Comparison of ENCODE assay signal across 3 cellular contexts in the genomic region with DNA sequence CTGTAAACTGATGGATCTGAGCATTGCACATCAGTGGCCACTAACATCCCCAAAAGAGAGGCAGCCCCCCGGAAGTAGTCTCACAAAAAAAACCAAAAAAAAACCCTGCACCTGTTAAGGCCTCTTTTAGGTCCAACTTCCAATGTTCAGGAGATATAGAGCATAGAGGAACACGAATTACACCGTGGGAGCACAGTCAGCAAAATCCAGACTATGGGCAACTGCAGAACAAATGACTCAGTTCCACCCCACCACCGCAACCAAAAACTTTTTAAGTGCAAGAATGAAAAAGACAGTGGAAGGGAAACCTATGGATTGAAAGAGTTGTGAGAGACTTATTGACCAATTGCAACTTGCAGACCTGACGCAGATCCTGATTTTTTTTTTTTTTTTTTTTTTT.
A peak's percentile ranks its signal among the peaks of the same experiment; 100 is the strongest.
TF ChIP-seq lines count a peak whose summit lies in the region.

No MANE protein-coding gene starts in this region.

TF ChIP-seq in A549, 52 proteins besides CTCF, POLR2A, EP300 and RAD21:
- TF ChIP-seq KDM1A (IDR thresholded peaks at IDR 0.05; ENCODE audit: low read depth), result no peak
- TF ChIP-seq MAFK (IDR thresholded peaks at IDR 0.05; ENCODE audit: partially characterized antibody), result peak; percentile 42

TF ChIP-seq in IMR-90, 13 proteins besides CTCF, POLR2A, EP300 and RAD21:
- TF ChIP-seq CEBPB (IDR thresholded peaks at IDR 0.05; ENCODE audit: low read depth, low read length) (no peak), RCOR1 (IDR thresholded peaks at IDR 0.05; ENCODE audit: insufficient replicate concordance, low read length) (no peak), MAFK (IDR thresholded peaks at IDR 0.05; ENCODE audit: low read depth, low read length) (peak; percentile 49; the same call in 1 of the 2 replicates)

TF ChIP-seq in K562, 482 proteins besides CTCF, POLR2A, EP300 and RAD21:
- no peak for TF ChIP-seq POU5F1 (IDR thresholded peaks at IDR 0.05; ENCODE audit: borderline replicate concordance, low read depth, low read length, partially characterized antibody)
- peak; percentile 38 for TF ChIP-seq ZNF316 (IDR thresholded peaks at IDR 0.05)
- peak; percentile 10; the same call in 1 of the 2 replicates for TF ChIP-seq C11orf30 (IDR thresholded peaks at IDR 0.05; ENCODE audit: low read depth)
